1 cellular context compared by ENCODE assay signal in the genomic region with DNA sequence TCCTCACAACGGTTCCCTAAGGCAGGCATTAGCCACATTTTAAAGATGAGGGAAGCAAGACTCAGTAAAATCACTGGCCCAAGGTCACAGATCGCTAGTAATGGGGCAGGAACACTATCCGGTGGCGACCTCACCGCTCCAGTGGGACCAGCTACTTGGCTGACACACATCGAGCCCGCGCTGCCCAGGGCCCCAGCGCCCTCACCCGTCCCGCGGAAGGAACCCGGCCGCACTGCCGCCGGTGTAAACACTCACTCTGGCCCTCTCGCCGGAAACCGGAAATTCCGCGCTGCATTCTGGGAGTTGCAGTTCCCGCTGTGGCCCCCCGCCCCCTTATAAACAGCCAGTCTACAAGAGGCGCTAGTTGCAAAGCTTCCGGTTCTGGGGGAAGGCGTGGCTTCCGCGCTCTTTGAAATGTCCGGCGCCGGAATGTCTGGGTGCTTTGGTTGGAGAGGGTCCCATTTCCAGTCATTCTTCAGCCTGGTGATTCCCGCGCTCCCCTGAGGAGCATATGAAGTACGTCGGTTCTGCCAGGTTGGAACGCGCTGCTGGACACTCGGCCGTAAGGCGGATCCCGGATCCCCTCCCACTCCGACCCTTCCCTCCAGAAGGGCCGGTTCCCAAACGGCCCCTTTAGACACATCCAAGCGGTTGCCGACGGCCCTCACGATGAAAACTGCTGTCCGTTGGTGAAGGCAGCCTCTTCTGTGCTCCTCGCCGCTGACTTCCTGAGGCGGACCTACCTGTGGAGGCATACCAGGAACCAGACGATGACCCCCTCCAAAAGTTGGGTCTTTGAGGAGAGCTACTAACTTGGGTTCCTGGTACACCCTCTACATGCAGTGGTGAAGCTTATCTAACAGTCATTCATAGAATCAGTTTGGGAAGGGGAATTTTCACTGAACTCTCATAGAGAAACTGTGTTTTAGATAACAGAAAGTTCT.
A peak's percentile ranks its signal among the peaks of the same experiment; 100 is the strongest.
TF ChIP-seq lines count a peak whose summit lies in the region.

A gene with protein sequence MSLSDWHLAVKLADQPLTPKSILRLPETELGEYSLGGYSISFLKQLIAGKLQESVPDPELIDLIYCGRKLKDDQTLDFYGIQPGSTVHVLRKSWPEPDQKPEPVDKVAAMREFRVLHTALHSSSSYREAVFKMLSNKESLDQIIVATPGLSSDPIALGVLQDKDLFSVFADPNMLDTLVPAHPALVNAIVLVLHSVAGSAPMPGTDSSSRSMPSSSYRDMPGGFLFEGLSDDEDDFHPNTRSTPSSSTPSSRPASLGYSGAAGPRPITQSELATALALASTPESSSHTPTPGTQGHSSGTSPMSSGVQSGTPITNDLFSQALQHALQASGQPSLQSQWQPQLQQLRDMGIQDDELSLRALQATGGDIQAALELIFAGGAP (minus strand): TSS at position 258 of the 944 bp plus-strand sequence. CDS start 2,293 bp downstream, outside the sequence.

TF ChIP-seq in SK-N-SH, 30 proteins besides CTCF, POLR2A, EP300 and RAD21 (continued from another document):
- TF ChIP-seq, protein P1, sequence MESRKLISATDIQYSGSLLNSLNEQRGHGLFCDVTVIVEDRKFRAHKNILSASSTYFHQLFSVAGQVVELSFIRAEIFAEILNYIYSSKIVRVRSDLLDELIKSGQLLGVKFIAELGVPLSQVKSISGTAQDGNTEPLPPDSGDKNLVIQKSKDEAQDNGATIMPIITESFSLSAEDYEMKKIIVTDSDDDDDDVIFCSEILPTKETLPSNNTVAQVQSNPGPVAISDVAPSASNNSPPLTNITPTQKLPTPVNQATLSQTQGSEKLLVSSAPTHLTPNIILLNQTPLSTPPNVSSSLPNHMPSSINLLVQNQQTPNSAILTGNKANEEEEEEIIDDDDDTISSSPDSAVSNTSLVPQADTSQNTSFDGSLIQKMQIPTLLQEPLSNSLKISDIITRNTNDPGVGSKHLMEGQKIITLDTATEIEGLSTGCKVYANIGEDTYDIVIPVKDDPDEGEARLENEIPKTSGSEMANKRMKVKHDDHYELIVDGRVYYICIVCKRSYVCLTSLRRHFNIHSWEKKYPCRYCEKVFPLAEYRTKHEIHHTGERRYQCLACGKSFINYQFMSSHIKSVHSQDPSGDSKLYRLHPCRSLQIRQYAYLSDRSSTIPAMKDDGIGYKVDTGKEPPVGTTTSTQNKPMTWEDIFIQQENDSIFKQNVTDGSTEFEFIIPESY (IDR thresholded peaks at IDR 0.05; ENCODE audit: borderline replicate concordance, low read depth): no peak
- TF ChIP-seq RFX5 (IDR thresholded peaks at IDR 0.05; ENCODE audit: low read length) (no peak), GATA2 (CRISPR knock-in tag; IDR thresholded peaks at IDR 0.05) (no peak), FOXJ3 (CRISPR knock-in tag; IDR thresholded peaks at IDR 0.05) (peak; percentile 93), JUND (IDR thresholded peaks at IDR 0.05) (no peak), ELF1 (IDR thresholded peaks at IDR 0.05) (peak; percentile 98), FOSL2 (IDR thresholded peaks at IDR 0.05; ENCODE audit: borderline replicate concordance, low read depth) (no peak), YY1 (IDR thresholded peaks at IDR 0.05; ENCODE audit: low read depth) (peak; percentile 52; the same call in 1 of the 2 replicates), NRF1 (IDR thresholded peaks at IDR 0.05; ENCODE audit: low read depth, low read length) (no peak), MEF2A (IDR thresholded peaks at IDR 0.05; ENCODE audit: borderline replicate concordance, low read depth) (no peak), GABPA (IDR thresholded peaks at IDR 0.05; ENCODE audit: low read depth) (peak; percentile 96), SMC3 (IDR thresholded peaks at IDR 0.05; ENCODE audit: low read depth, low read length) (no peak; the same call in 1 of the 2 replicates), SIN3A (IDR thresholded peaks at IDR 0.05; ENCODE audit: borderline replicate concordance, low read depth, low read length) (peak; percentile 92), RXRA (IDR thresholded peaks at IDR 0.05; ENCODE audit: borderline replicate concordance, low read depth) (no peak)
- TF ChIP-seq, protein P2, sequence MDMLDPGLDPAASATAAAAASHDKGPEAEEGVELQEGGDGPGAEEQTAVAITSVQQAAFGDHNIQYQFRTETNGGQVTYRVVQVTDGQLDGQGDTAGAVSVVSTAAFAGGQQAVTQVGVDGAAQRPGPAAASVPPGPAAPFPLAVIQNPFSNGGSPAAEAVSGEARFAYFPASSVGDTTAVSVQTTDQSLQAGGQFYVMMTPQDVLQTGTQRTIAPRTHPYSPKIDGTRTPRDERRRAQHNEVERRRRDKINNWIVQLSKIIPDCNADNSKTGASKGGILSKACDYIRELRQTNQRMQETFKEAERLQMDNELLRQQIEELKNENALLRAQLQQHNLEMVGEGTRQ (IDR thresholded peaks at IDR 0.05; ENCODE audit: borderline replicate concordance, low read depth, low read length): no peak
- TF ChIP-seq, protein P3, sequence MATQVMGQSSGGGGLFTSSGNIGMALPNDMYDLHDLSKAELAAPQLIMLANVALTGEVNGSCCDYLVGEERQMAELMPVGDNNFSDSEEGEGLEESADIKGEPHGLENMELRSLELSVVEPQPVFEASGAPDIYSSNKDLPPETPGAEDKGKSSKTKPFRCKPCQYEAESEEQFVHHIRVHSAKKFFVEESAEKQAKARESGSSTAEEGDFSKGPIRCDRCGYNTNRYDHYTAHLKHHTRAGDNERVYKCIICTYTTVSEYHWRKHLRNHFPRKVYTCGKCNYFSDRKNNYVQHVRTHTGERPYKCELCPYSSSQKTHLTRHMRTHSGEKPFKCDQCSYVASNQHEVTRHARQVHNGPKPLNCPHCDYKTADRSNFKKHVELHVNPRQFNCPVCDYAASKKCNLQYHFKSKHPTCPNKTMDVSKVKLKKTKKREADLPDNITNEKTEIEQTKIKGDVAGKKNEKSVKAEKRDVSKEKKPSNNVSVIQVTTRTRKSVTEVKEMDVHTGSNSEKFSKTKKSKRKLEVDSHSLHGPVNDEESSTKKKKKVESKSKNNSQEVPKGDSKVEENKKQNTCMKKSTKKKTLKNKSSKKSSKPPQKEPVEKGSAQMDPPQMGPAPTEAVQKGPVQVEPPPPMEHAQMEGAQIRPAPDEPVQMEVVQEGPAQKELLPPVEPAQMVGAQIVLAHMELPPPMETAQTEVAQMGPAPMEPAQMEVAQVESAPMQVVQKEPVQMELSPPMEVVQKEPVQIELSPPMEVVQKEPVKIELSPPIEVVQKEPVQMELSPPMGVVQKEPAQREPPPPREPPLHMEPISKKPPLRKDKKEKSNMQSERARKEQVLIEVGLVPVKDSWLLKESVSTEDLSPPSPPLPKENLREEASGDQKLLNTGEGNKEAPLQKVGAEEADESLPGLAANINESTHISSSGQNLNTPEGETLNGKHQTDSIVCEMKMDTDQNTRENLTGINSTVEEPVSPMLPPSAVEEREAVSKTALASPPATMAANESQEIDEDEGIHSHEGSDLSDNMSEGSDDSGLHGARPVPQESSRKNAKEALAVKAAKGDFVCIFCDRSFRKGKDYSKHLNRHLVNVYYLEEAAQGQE (IDR thresholded peaks at IDR 0.05; ENCODE audit: low read depth, low read length): peak; percentile 51; the same call in 1 of the 2 replicates
- TF ChIP-seq, protein P4, sequence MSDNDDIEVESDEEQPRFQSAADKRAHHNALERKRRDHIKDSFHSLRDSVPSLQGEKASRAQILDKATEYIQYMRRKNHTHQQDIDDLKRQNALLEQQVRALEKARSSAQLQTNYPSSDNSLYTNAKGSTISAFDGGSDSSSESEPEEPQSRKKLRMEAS (IDR thresholded peaks at IDR 0.05; ENCODE audit: low read depth): peak; percentile 87
TF ChIP-seq in SK-N-SH: peak in this region for 15.
